21 cellular contexts compared by ENCODE assay signal in genomic region chr9:124501771-124502320, GRCh38. TPM values are rescaled to one million over a fixed set of nuclear protein-coding genes. Genes with fewer than 3 reads are reported as not detected.
A peak's percentile ranks its signal among the peaks of the same experiment; 100 is the strongest.
DNase-seq lines count a peak whose midpoint lies in the region; ATAC-seq, FAIRE-seq and TF ChIP-seq lines count a peak whose summit lies in the region.
"Had no signal": no experiment of that assay in that cellular context is flagged by ENCODE, and none has a peak within 500 bp of the region (broad histone marks: within the 10 kb centered on the region; RNA-seq: fewer than 3 reads in every experiment).

No MANE protein-coding gene starts in this region.

- DNase-seq in NCI-H82 (lab: John Stamatoyannopoulos, UW) = peak; percentile 49
- no peak for DNase-seq in NCI-H82 treated with DMSO at 0.1 percent for 48 hours (lab: John Stamatoyannopoulos, UW; ENCODE audit: unreplicated experiment)
- DNase-seq in endothelial cell of umbilical vein (ENCODE audit: low read depth, low spot score) = no peak
- peak; percentile 92 for DNase-seq in osteoblast (ENCODE audit: insufficient read length, low spot score, missing footprints)
- no peak for DNase-seq in ureter (ENCODE audit: low spot score)
- DNase-seq: CD8-positive, alpha-beta T cell; COR-L47; DMS153; DMS79 treated with DMSO at 0.1 percent for 48 hours; EL had no signal

- TF ChIP-seq POLR2A in endothelial cell of umbilical vein (IDR thresholded peaks at IDR 0.05; ENCODE audit: low read depth, low read length) = no peak

- H3K9me1 ChIP-seq in endothelial cell of umbilical vein (replicated peaks; ENCODE audit: control insufficient read depth, extremely low read depth, insufficient read depth, low read length) = no peaks in the 10 kb centered on the region

- POLR2A ChIA-PET in HEK293 (lab: Yijun Ruan, JAX) (no interaction called here), endothelial cell of umbilical vein (lab: Charles Lee) (no interaction called here)

- H3K27me3 ChIP-seq in endothelial cell of umbilical vein (ENCODE audit: control insufficient read depth in 2 of 2, insufficient read depth in 2 of 2, low read length in 2 of 2) = peaks cover 41 to 50% of the 10 kb centered on the region in 2 experiments
- peaks cover 74% of the 10 kb centered on the region for H3K27me3 ChIP-seq in osteoblast (ENCODE audit: insufficient read depth, low read length)

- no peak overlapping the region for H3K9ac ChIP-seq in endothelial cell of umbilical vein (replicated peaks; ENCODE audit: extremely low read depth, insufficient read depth, low read length)

- ATAC-seq in GM21737 (IDR thresholded peaks at IDR 0.05; ENCODE audit: unreplicated experiment) (no peak), GM19351 (IDR thresholded peaks at IDR 0.05; ENCODE audit: unreplicated experiment) (no peak)
- ATAC-seq: CD8-positive, alpha-beta T cell; HCT116 had no signal

- peak; percentile 8 for FAIRE-seq in endothelial cell of umbilical vein (lab: Jason Lieb, UNC)
- FAIRE-seq: D721Med, G401.6, H54 had no signal

- H3K4me2 ChIP-seq in endothelial cell of umbilical vein (ENCODE audit: insufficient read depth, low read length) = no peak overlapping the region
- no peak overlapping the region for H3K4me2 ChIP-seq in osteoblast (ENCODE audit: insufficient read depth, low read length)

- H2AFZ ChIP-seq in endothelial cell of umbilical vein (ENCODE audit: low read depth, low read length) = no peak overlapping the region
- no peak overlapping the region for H2AFZ ChIP-seq in osteoblast (ENCODE audit: low read length)

- intact Hi-C loops in endothelial cell of umbilical vein (cut with micrococcal nuclease) = no loop called here

- H3K4me3 ChIP-seq in HEK293 (ENCODE audit: low read depth, low read length) (no peak overlapping the region), endothelial cell of umbilical vein (replicated peaks in 1 of 3; ENCODE audit: insufficient read depth in 1 of 3, low read depth in 1 of 3, low read length in 3 of 3) (no peak overlapping the region), osteoblast (ENCODE audit: insufficient read depth, low read length) (no peak overlapping the region)

- H3K4me1 ChIP-seq in HEK293 (ENCODE audit: control insufficient read depth, insufficient read depth, low read length) (no peaks in the 10 kb centered on the region), endothelial cell of umbilical vein (ENCODE audit: control insufficient read depth, extremely low read depth, insufficient read depth, low read length) (no peaks in the 10 kb centered on the region), osteoblast (ENCODE audit: insufficient read depth, low read length) (no peaks in the 10 kb centered on the region)

- TF ChIP-seq CTCF in HEK293 (tag by site-specific recombination; IDR thresholded peaks at IDR 0.05) (no peak), endothelial cell of umbilical vein (IDR thresholded peaks at IDR 0.05; ENCODE audit: extremely low read depth in 1 of 2, insufficient read depth in 1 of 2, low read depth in 1 of 2, low read length in 2 of 2) (no peak), osteoblast (IDR thresholded peaks at IDR 0.05; ENCODE audit: extremely low read depth, low read depth, low read length) (no peak)

- H3K36me3 ChIP-seq in HEK293 (ENCODE audit: control insufficient read depth in 2 of 2, insufficient read depth in 1 of 2, low read length in 2 of 2) = no peaks in the 10 kb centered on the region
- H3K36me3 ChIP-seq in endothelial cell of umbilical vein (ENCODE audit: control insufficient read depth in 2 of 2, extremely low read depth in 1 of 2, insufficient read depth in 2 of 2, low read length in 2 of 2) = no peaks in the 10 kb centered on the region
- no peaks in the 10 kb centered on the region for H3K36me3 ChIP-seq in osteoblast (ENCODE audit: insufficient read depth, low read length)

- H4K20me1 ChIP-seq in endothelial cell of umbilical vein (replicated peaks; ENCODE audit: control insufficient read depth, extremely low read depth, insufficient read depth, low read length) = no peaks in the 10 kb centered on the region
- H4K20me1 ChIP-seq in osteoblast (ENCODE audit: insufficient read depth, low read length) = no peaks in the 10 kb centered on the region

- no TSS peak for BruUV-seq in endothelial cell of umbilical vein (replicated peaks; lab: Mats Ljungman, UMichigan)

- H3K79me2 ChIP-seq in endothelial cell of umbilical vein (ENCODE audit: control insufficient read depth, insufficient read depth, low read length) = no peaks in the 10 kb centered on the region
- no peaks in the 10 kb centered on the region for H3K79me2 ChIP-seq in osteoblast (ENCODE audit: insufficient read depth, low read length)

- H3K27ac ChIP-seq in HEK293 (ENCODE audit: extremely low read depth, low read depth, low read length) (no peak overlapping the region), endothelial cell of umbilical vein (ENCODE audit: insufficient read depth, low read depth, low read length) (no peak overlapping the region), osteoblast (ENCODE audit: low read depth, low read length) (no peak overlapping the region)
- H3K27ac ChIP-seq: 22Rv1 had no signal

- H3K9me3 ChIP-seq in HEK293 (ENCODE audit: control insufficient read depth, insufficient read depth, low read depth, low read length) (no peaks in the 10 kb centered on the region), endothelial cell of umbilical vein (replicated peaks; ENCODE audit: control insufficient read depth, insufficient read depth, low read length) (no peaks in the 10 kb centered on the region), osteoblast (ENCODE audit: low read depth, low read length) (no peaks in the 10 kb centered on the region)

- dilution Hi-C loops in endothelial cell of umbilical vein (cut with MboI; ENCODE audit: extremely low pct_ligation_motif_present, low sequenced_read_pairs) = no loop called here

- CTCF ChIA-PET in HEK293 (lab: Yijun Ruan, JAX) = interaction anchor here (0.9 kb wide), 1 partner anchor 80 kb away, joined by 3 read pairs; no protein-coding TSS in a partner anchor
- CTCF ChIA-PET in endothelial cell of umbilical vein (lab: Charles Lee) = no interaction called here

TF ChIP-seq in HEK293, 187 proteins besides CTCF, POLR2A, EP300 and RAD21:
- TF ChIP-seq ZNF366 (tag by site-specific recombination; conservative IDR thresholded peaks at IDR 0.05) (0 out of 2 replicates have a peak, but pooled peaks have one; percentile 32), ZNF747 (tag by site-specific recombination; IDR thresholded peaks at IDR 0.05) (no peak), ZBTB21 (tag by site-specific recombination; IDR thresholded peaks at IDR 0.05) (no peak), AEBP2 (tag by site-specific recombination; IDR thresholded peaks at IDR 0.05; ENCODE audit: borderline replicate concordance) (no peak), TCF7L2 (IDR thresholded peaks at IDR 0.05; ENCODE audit: borderline replicate concordance, low read depth, low read length) (no peak)
TF ChIP-seq in HEK293: peak in this region for 1.

TF ChIP-seq in endothelial cell of umbilical vein, 7 proteins besides CTCF, POLR2A, EP300 and RAD21:
- TF ChIP-seq JUN (IDR thresholded peaks at IDR 0.05; ENCODE audit: borderline replicate concordance, insufficient read depth, insufficient read length, low read depth) (no peak), GATA2 (IDR thresholded peaks at IDR 0.05; ENCODE audit: insufficient read depth, insufficient read length, low read depth, low read length) (no peak), FOS (IDR thresholded peaks at IDR 0.05; ENCODE audit: borderline replicate concordance, insufficient read depth, low read length) (no peak), EZH2 (IDR thresholded peaks at IDR 0.05; ENCODE audit: borderline replicate concordance, low read depth, low read length, severe bottlenecking) (no peak), POLR2AphosphoS5 (IDR thresholded peaks at IDR 0.05; ENCODE audit: insufficient read depth, low read depth, low read length) (no peak), MYC (IDR thresholded peaks at IDR 0.05; ENCODE audit: low read depth, low read length) (no peak), MAX (IDR thresholded peaks at IDR 0.05; ENCODE audit: insufficient read depth, insufficient read length) (no peak)

RNA-seq across cellular contexts. Expression of gene NR5A1, which starts 5.4 kb away (rescaled TPM):
- total RNA-seq in endothelial cell of umbilical vein (not detected in 2 replicates), osteoblast (not detected in 2 replicates), ureter (not detected)
- not detected in 2 replicates for polyA plus RNA-seq in endothelial cell of umbilical vein
- polyA plus RNA-seq in endothelial cell of umbilical vein (2011; cell fraction: cytosol; rRNA removed) = not detected in 2 replicates
- not detected in 2 replicates for polyA plus RNA-seq in endothelial cell of umbilical vein (2011; cell fraction: nucleus; rRNA removed)
- not detected in 2 replicates for polyA plus RNA-seq in endothelial cell of umbilical vein (2012)
- not detected in 2 replicates for polyA minus RNA-seq in endothelial cell of umbilical vein
- polyA minus RNA-seq in endothelial cell of umbilical vein (2011; cell fraction: cytosol; rRNA and poly(A)+ RNA removed) = not detected
- polyA minus RNA-seq in endothelial cell of umbilical vein (2011; cell fraction: nucleus; rRNA and poly(A)+ RNA removed) = not detected in 2 replicates
- total RNA-seq: A673; CD8-positive, alpha-beta T cell had no signal
- polyA plus RNA-seq: BJ, CD14-positive monocyte had no signal

RNA-seq across cellular contexts. Expression of gene ADGRD2, which starts 51.6 kb away (rescaled TPM):
- total RNA-seq in endothelial cell of umbilical vein (not detected in 2 replicates), osteoblast (not detected in 2 replicates), ureter (0.29 TPM)
- not detected in 2 replicates for polyA plus RNA-seq in endothelial cell of umbilical vein
- polyA plus RNA-seq in endothelial cell of umbilical vein (2011; cell fraction: cytosol; rRNA removed) = not detected in 2 replicates
- polyA plus RNA-seq in endothelial cell of umbilical vein (2011; cell fraction: nucleus; rRNA removed) = not detected in 2 replicates
- polyA plus RNA-seq in endothelial cell of umbilical vein (2012) = not detected in 2 replicates
- polyA minus RNA-seq in endothelial cell of umbilical vein = not detected in 2 replicates
- not detected for polyA minus RNA-seq in endothelial cell of umbilical vein (2011; cell fraction: cytosol; rRNA and poly(A)+ RNA removed)
- not detected in 2 replicates for polyA minus RNA-seq in endothelial cell of umbilical vein (2011; cell fraction: nucleus; rRNA and poly(A)+ RNA removed)
- total RNA-seq: A673; CD8-positive, alpha-beta T cell had no signal
- polyA plus RNA-seq: BJ, CD14-positive monocyte had no signal

Comparison
In these comparisons a context has a peak if more than half of its experiments do, and no peak if none do; other contexts are left out.
1. DNase-seq: peak in NCI-H82 (single experiment) and osteoblast (single experiment); none in NCI-H82 treated with DMSO at 0.1 percent for 48 hours (single experiment), endothelial cell of umbilical vein (single experiment) and ureter (single experiment).